ENCODE assay signal across 8 cellular contexts in the genomic region with DNA sequence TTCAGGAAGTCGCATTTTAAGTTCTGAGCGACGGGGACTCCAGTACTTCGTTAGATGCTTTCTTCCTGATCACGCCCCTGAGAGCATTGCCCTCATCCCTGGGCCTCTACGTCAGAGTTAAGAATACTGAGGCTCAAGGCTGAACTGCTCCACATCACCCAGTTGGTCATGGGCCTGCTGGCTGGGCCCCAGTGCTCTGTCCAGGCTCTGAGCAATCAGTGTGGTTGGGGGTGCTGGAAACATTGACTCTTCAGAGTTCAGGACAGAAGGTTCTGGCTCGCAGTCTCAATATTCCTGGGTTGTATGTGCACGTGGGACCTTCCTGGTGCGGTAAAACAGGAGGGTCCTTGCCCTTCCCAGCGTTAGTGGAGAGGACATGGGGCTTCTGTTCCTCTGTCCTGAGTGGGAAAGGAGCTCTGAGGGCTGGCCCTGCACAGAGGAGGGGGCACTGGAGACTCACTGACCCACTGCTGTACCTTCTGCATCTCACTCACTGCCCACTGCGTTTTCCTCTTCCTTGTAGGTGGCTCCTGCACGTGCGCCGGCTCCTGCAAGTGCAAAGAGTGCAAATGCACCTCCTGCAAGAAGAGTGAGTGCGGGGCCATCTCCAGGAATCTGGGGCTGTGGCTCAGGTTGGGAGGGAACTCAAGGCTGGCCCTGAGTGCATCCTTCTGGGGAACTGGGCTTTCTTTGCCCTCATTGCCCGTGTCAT. TPM values are rescaled to one million over a fixed set of nuclear protein-coding genes. Genes with fewer than 3 reads are reported as not detected.
DNase-seq lines count a peak whose midpoint lies in the region; ATAC-seq and TF ChIP-seq lines count a peak whose summit lies in the region.

No MANE protein-coding gene starts in this region.

- DNase-seq in GM03348 (ENCODE audit: low spot score) (peak; percentile 73), epithelial cell of prostate (ENCODE audit: low read depth, low spot score) (no peak), GM10266 (ENCODE audit: extremely low spot score) (no peak), NCI-H748 (lab: John Stamatoyannopoulos, UW; ENCODE audit: unreplicated experiment) (no peak), G401 (ENCODE audit: low spot score) (no peak)
- DNase-seq in naive thymus-derived CD4-positive, alpha-beta T cell = no peak
- DNase-seq in stimulated activated CD4-positive, alpha-beta T cell treated with anti-CD3 and anti-CD28 coated beads, Interleukin-4, amount 100 ng/mL, for 24 hours = no peak

- peak overlapping the region; percentile 58; the same call in 1 of the 2 replicates for H2AFZ ChIP-seq in OCI-LY3 (ENCODE audit: low read depth, low read length)

- intact Hi-C loops in naive thymus-derived CD4-positive, alpha-beta T cell (cut with micrococcal nuclease) = loop anchor here (1.0 to 5.0 kb wide), 5 partner anchors 9 to 56 kb away; partner anchors contain the start of genes MT2A (in 2 of the 2) and MT1X (in 1 of the 2)

- POLR2A ChIA-PET in naive thymus-derived CD4-positive, alpha-beta T cell (lab: Charles Lee) = interaction anchor here (1.0 to 1.4 kb wide), 2 partner anchors 9 to 16 kb away, joined by 3 read pairs; no protein-coding TSS in a partner anchor

- peaks cover 12% of the 10 kb centered on the region for H3K27me3 ChIP-seq in OCI-LY3 (ENCODE audit: low read depth, low read length)
- no peaks in the 10 kb centered on the region for H3K27me3 ChIP-seq in naive thymus-derived CD4-positive, alpha-beta T cell (ENCODE audit: control insufficient read depth in 2 of 2, insufficient read depth in 2 of 2, low read length in 2 of 2)

- H3K9me3 ChIP-seq in OCI-LY3 (ENCODE audit: insufficient read depth, low read length) = no peaks in the 10 kb centered on the region
- H3K9me3 ChIP-seq in naive thymus-derived CD4-positive, alpha-beta T cell (ENCODE audit: control insufficient read depth in 2 of 3, low read length in 3 of 3) = no peaks in the 10 kb centered on the region

- peaks cover 24% of the 10 kb centered on the region for H3K4me1 ChIP-seq in OCI-LY3 (ENCODE audit: low read length)
- peaks cover 0 to 13% of the 10 kb centered on the region in 2 donors for H3K4me1 ChIP-seq in naive thymus-derived CD4-positive, alpha-beta T cell (ENCODE audit: control insufficient read depth in 2 of 2, insufficient read depth in 2 of 2, low read length in 2 of 2)

- H3K36me3 Mint-ChIP-seq in naive thymus-derived CD4-positive, alpha-beta T cell = peaks cover 0 to 2% (median 0%) of the 10 kb centered on the region in 5 donors

- in situ Hi-C loops in G401 (cut with HindIII; ENCODE audit: low sequenced_read_pairs) = no loop called here

- H4K20me1 ChIP-seq in OCI-LY3 (ENCODE audit: insufficient read depth, low read length) = no peaks in the 10 kb centered on the region

- CTCF ChIA-PET in naive thymus-derived CD4-positive, alpha-beta T cell (lab: Charles Lee) = interaction anchor here (0.6 kb wide), 1 partner anchor 75 kb away, joined by 3 read pairs; no protein-coding TSS in a partner anchor

- peak overlapping the region; percentile 71 for H3K4me2 ChIP-seq in OCI-LY3 (ENCODE audit: low read length)

- no peaks in the 10 kb centered on the region for H3K36me3 ChIP-seq in OCI-LY3 (replicated peaks; ENCODE audit: low read depth, low read length)
- no peaks in the 10 kb centered on the region for H3K36me3 ChIP-seq in naive thymus-derived CD4-positive, alpha-beta T cell (ENCODE audit: control insufficient read depth in 2 of 3, insufficient read depth in 3 of 3, low read length in 3 of 3)

- no peaks in the 10 kb centered on the region for H3K79me2 ChIP-seq in OCI-LY3 (ENCODE audit: low read length)

- peaks cover 11 to 27% (median 15%) of the 10 kb centered on the region in 7 donors for H3K4me1 Mint-ChIP-seq in naive thymus-derived CD4-positive, alpha-beta T cell

- ATAC-seq in naive thymus-derived CD4-positive, alpha-beta T cell = peak; percentile 35

- H3K4me3 Mint-ChIP-seq in naive thymus-derived CD4-positive, alpha-beta T cell = peak overlapping the region; percentile 76 to 98 (median 89)

- no peaks in the 10 kb centered on the region for H3K9me3 Mint-ChIP-seq in naive thymus-derived CD4-positive, alpha-beta T cell

- peak overlapping the region in 7 of 9 donors; percentile 33 to 95 (median 82) for H3K27ac Mint-ChIP-seq in naive thymus-derived CD4-positive, alpha-beta T cell

- H3K27ac ChIP-seq in OCI-LY3 (ENCODE audit: low read length) = no peak overlapping the region
- H3K27ac ChIP-seq in epithelial cell of prostate = peak overlapping the region; percentile 69
- H3K27ac ChIP-seq in naive thymus-derived CD4-positive, alpha-beta T cell (ENCODE audit: low read depth, low read length) = no peak overlapping the region

- H3K4me3 ChIP-seq in OCI-LY3 (ENCODE audit: low read length) = peak overlapping the region; percentile 80
- peak overlapping the region; percentile 54 for H3K4me3 ChIP-seq in naive thymus-derived CD4-positive, alpha-beta T cell (ENCODE audit: low read length)

- peak overlapping the region; percentile 53 for H3K9ac ChIP-seq in OCI-LY3 (ENCODE audit: low read length)

- peaks cover 13 to 20% (median 17%) of the 10 kb centered on the region in 5 donors for H3K27me3 Mint-ChIP-seq in naive thymus-derived CD4-positive, alpha-beta T cell

- no peak for TF ChIP-seq CTCF in OCI-LY3 (IDR thresholded peaks at IDR 0.05; ENCODE audit: low read depth, low read length)
- no peak for TF ChIP-seq CTCF in GM10266 (IDR thresholded peaks at IDR 0.05; ENCODE audit: control insufficient read depth, insufficient read depth, low read depth, missing control alignments)

RNA-seq across cellular contexts. Expression of gene MT1E, which starts 0.5 kb away (rescaled TPM):
- total RNA-seq in naive thymus-derived CD4-positive, alpha-beta T cell = 100 to 1,000 TPM in 1 of 5 experiments, 1 to 10 TPM in 1, under 1 TPM in 2, not detected in 1; 0.45 to 166 (median 2.5) TPM
- polyA plus RNA-seq in naive thymus-derived CD4-positive, alpha-beta T cell = 1 to 10 TPM; 3.5 to 5.2 TPM
- not detected in 2 replicates for total RNA-seq in G401 (2014; rRNA removed; shearing (Covaris generic))

RNA-seq across cellular contexts. Expression of gene MT1M, which starts 6.4 kb away (rescaled TPM):
- not detected for total RNA-seq in naive thymus-derived CD4-positive, alpha-beta T cell
- polyA plus RNA-seq in naive thymus-derived CD4-positive, alpha-beta T cell = not detected
- not detected in 2 replicates for total RNA-seq in G401 (2014; rRNA removed; shearing (Covaris generic))

RNA-seq across cellular contexts. Expression of gene MT1A, which starts 12.4 kb away (rescaled TPM):
- total RNA-seq in naive thymus-derived CD4-positive, alpha-beta T cell = under 1 TPM in 1 of 5 experiments, not detected in 4; 0.92 TPM
- polyA plus RNA-seq in naive thymus-derived CD4-positive, alpha-beta T cell = not detected
- not detected in 2 replicates for total RNA-seq in G401 (2014; rRNA removed; shearing (Covaris generic))

RNA-seq across cellular contexts. Expression of gene MT2A, which starts 17.7 kb away (rescaled TPM):
- 100 to 1,000 TPM in 1 of 5 experiments, 10 to 100 TPM in 4; 15.0 to 435 (median 32.8) TPM for total RNA-seq in naive thymus-derived CD4-positive, alpha-beta T cell
- 100 to 1,000 TPM; 113 to 168 TPM for polyA plus RNA-seq in naive thymus-derived CD4-positive, alpha-beta T cell
- 0.43 TPM in 1 of 2 replicates, not detected in the other for total RNA-seq in G401 (2014; rRNA removed; shearing (Covaris generic))

RNA-seq across cellular contexts. Expression of gene MT1B, which starts 25.6 kb away (rescaled TPM):
- total RNA-seq in naive thymus-derived CD4-positive, alpha-beta T cell = not detected
- polyA plus RNA-seq in naive thymus-derived CD4-positive, alpha-beta T cell = not detected
- not detected in 2 replicates for total RNA-seq in G401 (2014; rRNA removed; shearing (Covaris generic))
